In genomic region chr3:71752911-71753715, GRCh38 we compare ENCODE assay signal across 9 cellular contexts. TPM values are rescaled to one million over a fixed set of nuclear protein-coding genes. Genes with fewer than 3 reads are reported as not detected.
DNase-seq lines count a peak whose midpoint lies in the region; ATAC-seq and TF ChIP-seq lines count a peak whose summit lies in the region.
"Had no signal": no experiment of that assay in that cellular context is flagged by ENCODE, and none has a peak within 500 bp of the region (broad histone marks: within the 10 kb centered on the region; RNA-seq: fewer than 3 reads in every experiment).

No MANE protein-coding gene starts in this region.

- peak in 2 of 8 donors; percentile 11 to 23 for ATAC-seq in heart right ventricle
- no peak for ATAC-seq in Right ventricle myocardium inferior
- peak; percentile 32 to 52 for ATAC-seq in naive thymus-derived CD8-positive, alpha-beta T cell
- ATAC-seq in aorta (ENCODE audit: low FRiP score) = no peak
- no peak for ATAC-seq in GM19463 (IDR thresholded peaks at IDR 0.05; ENCODE audit: unreplicated experiment)
- no peak for ATAC-seq in GM21825 (IDR thresholded peaks at IDR 0.05; ENCODE audit: unreplicated experiment)
- ATAC-seq in GM18498 (IDR thresholded peaks at IDR 0.05; ENCODE audit: unreplicated experiment) = no peak

- intact Hi-C loops in heart right ventricle (cut with DNase I) = no loop called here
- intact Hi-C loops in Right ventricle myocardium inferior (cut with DNase I) = no loop called here
- intact Hi-C loops in aorta (cut with DNase I) = no loop called here

- no peak for TF ChIP-seq CTCF in heart right ventricle (IDR thresholded peaks at IDR 0.05)

- H3K4me3 Mint-ChIP-seq in naive thymus-derived CD8-positive, alpha-beta T cell = peak overlapping the region; percentile 0 to 85 (median 68)

- H3K27ac Mint-ChIP-seq in naive thymus-derived CD8-positive, alpha-beta T cell = peak overlapping the region in 1 of 10 donors; percentile 24

- H3K4me1 ChIP-seq in heart right ventricle (peaks cover 0 to 12% (median 0%) of the 10 kb centered on the region in 9 donors), aorta (ENCODE audit: control insufficient read depth in 1 of 2, insufficient read depth in 2 of 2, low read length in 2 of 2) (no peaks in the 10 kb centered on the region)

- DNase-seq in heart right ventricle (no peak), Right ventricle myocardium inferior (ENCODE audit: missing footprints) (no peak), aorta (no peak)
- DNase-seq in naive thymus-derived CD8-positive, alpha-beta T cell = no peak
- DNase-seq: NCI-H2029 treated with DMSO at 0.1 percent for 48 hours had no signal

- H3K4me3 ChIP-seq in heart right ventricle (peak overlapping the region in 9 of 10 donors; percentile 27 to 59 (median 50)), aorta (ENCODE audit: low read length in 2 of 2) (peak overlapping the region; percentile 57 to 66)

- 6 to 7% methylated on average over 55 to 66 of the region's 67 CpGs for WGBS in heart right ventricle, 2 donors
- whole genome bisulfite sequencing in aorta, 2 donors = 18 to 24% methylated on average over 49 to 67 of the region's 67 CpGs

- POLR2A ChIA-PET in naive thymus-derived CD8-positive, alpha-beta T cell (lab: Charles Lee) = no interaction called here

- no peaks in the 10 kb centered on the region for H3K36me3 Mint-ChIP-seq in naive thymus-derived CD8-positive, alpha-beta T cell

- H3K27me3 Mint-ChIP-seq in naive thymus-derived CD8-positive, alpha-beta T cell = peaks cover 22 to 61% (median 35%) of the 10 kb centered on the region in 5 donors

- H3K27me3 ChIP-seq in heart right ventricle (peaks cover 0 to 60% (median 38%) of the 10 kb centered on the region in 7 donors), aorta (ENCODE audit: control insufficient read depth in 1 of 2, insufficient read depth in 2 of 2, low read length in 1 of 2) (no peaks in the 10 kb centered on the region)

- H3K36me3 ChIP-seq in heart right ventricle = no peaks in the 10 kb centered on the region
- no peaks in the 10 kb centered on the region for H3K36me3 ChIP-seq in aorta (ENCODE audit: control insufficient read depth in 1 of 2, insufficient read depth in 2 of 2, low read length in 1 of 2)

- no peaks in the 10 kb centered on the region for H3K9me3 ChIP-seq in heart right ventricle
- H3K9me3 ChIP-seq in aorta (ENCODE audit: control insufficient read depth, low read length) = no peaks in the 10 kb centered on the region

- H3K9me3 Mint-ChIP-seq in naive thymus-derived CD8-positive, alpha-beta T cell = no peaks in the 10 kb centered on the region

- peaks cover 0 to 12% (median 8%) of the 10 kb centered on the region in 4 donors for H3K4me1 Mint-ChIP-seq in naive thymus-derived CD8-positive, alpha-beta T cell

- H3K27ac ChIP-seq in heart right ventricle (peak overlapping the region in 1 of 10 donors; percentile 57), cingulate gyrus (ENCODE audit: low read depth, low read length) (peak overlapping the region; percentile 26), aorta (ENCODE audit: low read depth in 1 of 2, low read length in 2 of 2) (no peak overlapping the region)

RNA-seq across cellular contexts. Expression of gene GPR27, which starts 0.5 kb away (rescaled TPM):
- total RNA-seq in heart right ventricle (10 to 100 TPM in 1 of 10 donors, 1 to 10 TPM in 8, under 1 TPM in 1; 0.95 to 10.0 (median 6.0) TPM), Right ventricle myocardium inferior (3.7 TPM), aorta (1 to 10 TPM; 1.6 to 2.1 TPM)
- polyA plus RNA-seq in heart right ventricle (under 1 TPM; 0.26 to 0.37 TPM), aorta (under 1 TPM in 1 of 2 donors, not detected in 1; 0.67 TPM)
- total RNA-seq in naive thymus-derived CD8-positive, alpha-beta T cell = under 1 TPM in 1 of 2 experiments, not detected in 1; 0.16 TPM
- polyA plus RNA-seq in naive thymus-derived CD8-positive, alpha-beta T cell = under 1 TPM; 0.11 to 0.87 (median 0.18) TPM

RNA-seq across cellular contexts. Expression of gene EIF4E3, which starts 27.9 kb away (rescaled TPM):
- total RNA-seq in heart right ventricle = 10 to 100 TPM; 44.8 to 58.1 (median 53.0) TPM
- 10 to 100 TPM; 12.9 to 13.1 TPM for polyA plus RNA-seq in heart right ventricle
- 49.2 TPM for total RNA-seq in Right ventricle myocardium inferior
- 10 to 100 TPM; 37.8 to 38.2 TPM for total RNA-seq in naive thymus-derived CD8-positive, alpha-beta T cell
- 10 to 100 TPM; 23.3 to 48.3 (median 32.1) TPM for polyA plus RNA-seq in naive thymus-derived CD8-positive, alpha-beta T cell
- total RNA-seq in aorta = 10 to 100 TPM; 22.2 to 29.3 TPM
- 10 to 100 TPM; 10.2 to 21.7 TPM for polyA plus RNA-seq in aorta

RNA-seq across cellular contexts. Expression of gene PROK2, which starts 31.8 kb away (rescaled TPM):
- under 1 TPM in 6 of 10 donors, not detected in 4; 0.25 to 0.67 (median 0.51) TPM for total RNA-seq in heart right ventricle
- under 1 TPM; 0.09 to 0.15 TPM for polyA plus RNA-seq in heart right ventricle
- total RNA-seq in Right ventricle myocardium inferior = 0.41 TPM
- not detected for total RNA-seq in naive thymus-derived CD8-positive, alpha-beta T cell
- polyA plus RNA-seq in naive thymus-derived CD8-positive, alpha-beta T cell = under 1 TPM in 1 of 3 donors, not detected in 2; 0.91 TPM
- 1 to 10 TPM; 1.8 to 3.8 TPM for total RNA-seq in aorta
- under 1 TPM; 0.64 to 0.88 TPM for polyA plus RNA-seq in aorta

Comparison
In these comparisons a context has a peak if more than half of its experiments do, and no peak if none do; other contexts are left out.
1. ATAC-seq: peak in naive thymus-derived CD8-positive, alpha-beta T cell (2 of 2); none in Right ventricle myocardium inferior (single experiment), aorta (single experiment), GM19463 (single experiment), GM21825 (single experiment) and GM18498 (single experiment).